9 cellular contexts compared by ENCODE assay signal in genomic region chr6:158798311-158798710, GRCh38. TPM values are rescaled to one million over a fixed set of nuclear protein-coding genes. Genes with fewer than 3 reads are reported as not detected.
DNase-seq lines count a peak whose midpoint lies in the region; ATAC-seq and TF ChIP-seq lines count a peak whose summit lies in the region.
"Had no signal": no experiment of that assay in that cellular context is flagged by ENCODE, and none has a peak within 500 bp of the region (broad histone marks: within the 10 kb centered on the region; RNA-seq: fewer than 3 reads in every experiment).

No MANE protein-coding gene starts in this region.

- H3K4me1 ChIP-seq in RWPE2 (ENCODE audit: insufficient read depth, poor library complexity, severe bottlenecking) (peaks cover 82% of the 10 kb centered on the region), fibroblast of lung (ENCODE audit: control insufficient read depth, extremely low read depth, insufficient read depth, low read length) (peaks cover 17% of the 10 kb centered on the region), subcutaneous abdominal adipose tissue (ENCODE audit: control insufficient read depth in 5 of 5, insufficient read depth in 5 of 5, low read length in 5 of 5) (peaks cover 3 to 36% (median 31%) of the 10 kb centered on the region in 5 donors)

- peaks cover 95% of the 10 kb centered on the region for H3K79me2 ChIP-seq in fibroblast of lung (ENCODE audit: control insufficient read depth, insufficient read depth, low read length)

- H3K27me3 ChIP-seq in RWPE2 (ENCODE audit: insufficient read depth, poor library complexity, severe bottlenecking) (no peaks in the 10 kb centered on the region), fibroblast of lung (ENCODE audit: control insufficient read depth, insufficient read depth, low read length) (no peaks in the 10 kb centered on the region), subcutaneous abdominal adipose tissue (ENCODE audit: control insufficient read depth in 5 of 5, insufficient read depth in 4 of 5, low read length in 5 of 5) (no peaks in the 10 kb centered on the region)

- POLR2A ChIA-PET in activated CD8-positive, alpha-beta T cell treated with anti-CD3 and anti-CD28 coated beads for 36 hours (lab: Charles Lee) = interaction anchor here (1.4 kb wide), 1 partner anchor 13 kb away, joined by 4 read pairs; no protein-coding TSS in a partner anchor
- POLR2A ChIA-PET in activated CD8-positive, alpha-beta T cell treated with anti-CD3 and anti-CD28 coated beads, Interleukin-2, amount 10 ng/mL, durations not matched to agents 7 days and 5 days (lab: Charles Lee) = no interaction called here

- H3K27ac Mint-ChIP-seq in activated CD8-positive, alpha-beta T cell treated with anti-CD3 and anti-CD28 coated beads for 36 hours = peak overlapping the region; percentile 72
- H3K27ac Mint-ChIP-seq in activated CD8-positive, alpha-beta T cell treated with anti-CD3 and anti-CD28 coated beads, Interleukin-2, amount 10 ng/mL, durations not matched to agents 7 days and 5 days = no peak overlapping the region

- H3K9ac ChIP-seq in fibroblast of lung (ENCODE audit: insufficient read depth, low read length) (no peak overlapping the region), subcutaneous abdominal adipose tissue (ENCODE audit: low read length in 5 of 5) (no peak overlapping the region)

- CTCF ChIA-PET in activated CD8-positive, alpha-beta T cell treated with anti-CD3 and anti-CD28 coated beads for 36 hours (lab: Charles Lee) = interaction anchor here (1.7 kb wide), 3 partner anchors 27 to 337 kb away, joined by 3 to 5 read pairs (median 4); no protein-coding TSS in a partner anchor
- CTCF ChIA-PET in activated CD8-positive, alpha-beta T cell treated with anti-CD3 and anti-CD28 coated beads, Interleukin-2, amount 10 ng/mL, durations not matched to agents 7 days and 5 days (lab: Charles Lee) = interaction anchor here (1.1 to 2.7 kb wide), 2 partner anchors 9 to 17 kb away, joined by 4 to 9 read pairs; no protein-coding TSS in a partner anchor

- H3K4me3 ChIP-seq in RWPE2 (ENCODE audit: severe bottlenecking) = no peak overlapping the region
- no peak overlapping the region for H3K4me3 ChIP-seq in fibroblast of lung (replicated peaks in 1 of 4; ENCODE audit: control extremely low read depth in 1 of 4, insufficient read depth in 1 of 4, low read depth in 3 of 4, low read length in 4 of 4)
- H3K4me3 ChIP-seq in subcutaneous abdominal adipose tissue (ENCODE audit: low read depth in 1 of 5, low read length in 5 of 5) = no peak overlapping the region

- peaks cover 78% of the 10 kb centered on the region for H3K36me3 ChIP-seq in RWPE2 (ENCODE audit: low read depth)
- peaks cover 2% of the 10 kb centered on the region for H3K36me3 ChIP-seq in fibroblast of lung (ENCODE audit: control insufficient read depth, insufficient read depth, low read length)
- H3K36me3 ChIP-seq in subcutaneous abdominal adipose tissue (ENCODE audit: control insufficient read depth in 5 of 5, insufficient read depth in 5 of 5, low read length in 5 of 5) = peaks cover 0 to 5% (median 0%) of the 10 kb centered on the region in 5 donors

- peak overlapping the region; percentile 41 for H3K27ac ChIP-seq in RWPE2 (ENCODE audit: poor library complexity, severe bottlenecking)
- H3K27ac ChIP-seq in fibroblast of lung (ENCODE audit: insufficient read depth, low read length) = peak overlapping the region; percentile 31
- peak overlapping the region; percentile 51 for H3K27ac ChIP-seq in subcutaneous abdominal adipose tissue (ENCODE audit: low read depth, low read length)

- ATAC-seq in activated CD8-positive, alpha-beta T cell treated with anti-CD3 and anti-CD28 coated beads for 36 hours = peak; percentile 38
- no peak for ATAC-seq in activated CD8-positive, alpha-beta T cell treated with anti-CD3 and anti-CD28 coated beads, Interleukin-2, amount 10 ng/mL, durations not matched to agents 7 days and 5 days
- ATAC-seq in RWPE2 (ENCODE audit: low read depth) (no peak), HG02623 (IDR thresholded peaks at IDR 0.05; ENCODE audit: unreplicated experiment) (no peak)

- no peak for TF ChIP-seq CTCF in activated CD8-positive, alpha-beta T cell treated with anti-CD3 and anti-CD28 coated beads for 36 hours (IDR thresholded peaks at IDR 0.05)
- TF ChIP-seq CTCF in RWPE2 (IDR thresholded peaks at IDR 0.05; ENCODE audit: poor library complexity, severe bottlenecking) (no peak), fibroblast of lung (conservative IDR thresholded peaks at IDR 0.05 in 1 of 2, IDR thresholded peaks at IDR 0.05 in 1 of 2; ENCODE audit: low read depth in 1 of 2, low read length in 2 of 2) (no peak)

- intact Hi-C loops in activated CD8-positive, alpha-beta T cell treated with anti-CD3 and anti-CD28 coated beads for 36 hours (cut with micrococcal nuclease) = no loop called here

- peak overlapping the region; percentile 52 for H3K4me2 ChIP-seq in fibroblast of lung (ENCODE audit: extremely low read depth, insufficient read depth, low read length)

- DNase-seq in activated CD8-positive, alpha-beta T cell treated with anti-CD3 and anti-CD28 coated beads for 36 hours = no peak
- no peak for DNase-seq in activated CD8-positive, alpha-beta T cell treated with anti-CD3 and anti-CD28 coated beads, Interleukin-2, amount 10 ng/mL, durations not matched to agents 7 days and 5 days
- no peak for DNase-seq in RWPE2 (ENCODE audit: low spot score)
- no peak for DNase-seq in fibroblast of lung (ENCODE audit: low read depth in 2 of 2)
- no peak for DNase-seq in DMS153 treated with DMSO at 0.1 percent for 48 hours (lab: John Stamatoyannopoulos, UW; ENCODE audit: unreplicated experiment)
- DNase-seq in NCI-H1694 treated with DMSO at 0.1 percent for 48 hours (lab: John Stamatoyannopoulos, UW) = no peak

- H4K20me1 ChIP-seq in fibroblast of lung (ENCODE audit: control insufficient read depth, extremely low read depth, insufficient read depth, low read length) = no peaks in the 10 kb centered on the region

- no peak overlapping the region for H2AFZ ChIP-seq in fibroblast of lung (ENCODE audit: low read length)

- no peaks in the 10 kb centered on the region for H3K9me3 ChIP-seq in RWPE2 (ENCODE audit: severe bottlenecking)
- no peaks in the 10 kb centered on the region for H3K9me3 ChIP-seq in fibroblast of lung (ENCODE audit: control insufficient read depth, insufficient read depth, low read depth, low read length)
- H3K9me3 ChIP-seq in subcutaneous abdominal adipose tissue (ENCODE audit: control insufficient read depth in 5 of 5, low read length in 5 of 5) = no peaks in the 10 kb centered on the region

- H3K27me3 Mint-ChIP-seq in activated CD8-positive, alpha-beta T cell treated with anti-CD3 and anti-CD28 coated beads for 36 hours = no peaks in the 10 kb centered on the region
- no peaks in the 10 kb centered on the region for H3K27me3 Mint-ChIP-seq in activated CD8-positive, alpha-beta T cell treated with anti-CD3 and anti-CD28 coated beads, Interleukin-2, amount 10 ng/mL, durations not matched to agents 7 days and 5 days (ENCODE audit: low read depth)

- no peak overlapping the region for H3K4me3 Mint-ChIP-seq in activated CD8-positive, alpha-beta T cell treated with anti-CD3 and anti-CD28 coated beads for 36 hours
- H3K4me3 Mint-ChIP-seq in activated CD8-positive, alpha-beta T cell treated with anti-CD3 and anti-CD28 coated beads, Interleukin-2, amount 10 ng/mL, durations not matched to agents 7 days and 5 days = no peak overlapping the region
- H3K4me3 Mint-ChIP-seq: T-helper 1 cell treated with Interleukin-12 subunit alpha and Interleukin-12 subunit beta and Interleukin-4 antibody, amounts not matched to agents 30 μg/mL and 1 μg/mL, for 36 hours had no signal

- H3K36me3 Mint-ChIP-seq in activated CD8-positive, alpha-beta T cell treated with anti-CD3 and anti-CD28 coated beads for 36 hours (ENCODE audit: low read depth) = peaks cover 55% of the 10 kb centered on the region
- H3K36me3 Mint-ChIP-seq in activated CD8-positive, alpha-beta T cell treated with anti-CD3 and anti-CD28 coated beads, Interleukin-2, amount 10 ng/mL, durations not matched to agents 7 days and 5 days (ENCODE audit: low read depth) = peaks cover 51% of the 10 kb centered on the region

- no peaks in the 10 kb centered on the region for H3K9me3 Mint-ChIP-seq in activated CD8-positive, alpha-beta T cell treated with anti-CD3 and anti-CD28 coated beads for 36 hours
- H3K9me3 Mint-ChIP-seq in activated CD8-positive, alpha-beta T cell treated with anti-CD3 and anti-CD28 coated beads, Interleukin-2, amount 10 ng/mL, durations not matched to agents 7 days and 5 days (ENCODE audit: insufficient read depth) = no peaks in the 10 kb centered on the region
- H3K9me3 Mint-ChIP-seq: T-helper 1 cell treated with Interleukin-12 subunit alpha and Interleukin-12 subunit beta and Interleukin-4 antibody, amounts not matched to agents 30 μg/mL and 1 μg/mL, for 36 hours had no signal

- peaks cover 85% of the 10 kb centered on the region for H3K4me1 Mint-ChIP-seq in activated CD8-positive, alpha-beta T cell treated with anti-CD3 and anti-CD28 coated beads for 36 hours (ENCODE audit: low read depth)
- peaks cover 84% of the 10 kb centered on the region for H3K4me1 Mint-ChIP-seq in activated CD8-positive, alpha-beta T cell treated with anti-CD3 and anti-CD28 coated beads, Interleukin-2, amount 10 ng/mL, durations not matched to agents 7 days and 5 days (ENCODE audit: low read depth)

RNA-seq across cellular contexts. Expression of gene EZR, which starts 20.9 kb away (rescaled TPM):
- 100 to 1,000 TPM; 199 to 206 TPM for total RNA-seq in activated CD8-positive, alpha-beta T cell treated with anti-CD3 and anti-CD28 coated beads for 36 hours
- 100 to 1,000 TPM; 177 to 180 TPM for total RNA-seq in activated CD8-positive, alpha-beta T cell treated with anti-CD3 and anti-CD28 coated beads, Interleukin-2, amount 10 ng/mL, durations not matched to agents 7 days and 5 days
- 55.2 and 89.0 TPM in 2 replicates for total RNA-seq in fibroblast of lung
- 105 and 132 TPM in 2 replicates for polyA plus RNA-seq in fibroblast of lung
- polyA plus RNA-seq in fibroblast of lung (2012) = 103 and 125 TPM in 2 replicates
- polyA minus RNA-seq in fibroblast of lung (ENCODE audit: low replicate concordance) = 108 and 119 TPM in 2 replicates
